21 cellular contexts compared by ENCODE assay signal in the genomic region with DNA sequence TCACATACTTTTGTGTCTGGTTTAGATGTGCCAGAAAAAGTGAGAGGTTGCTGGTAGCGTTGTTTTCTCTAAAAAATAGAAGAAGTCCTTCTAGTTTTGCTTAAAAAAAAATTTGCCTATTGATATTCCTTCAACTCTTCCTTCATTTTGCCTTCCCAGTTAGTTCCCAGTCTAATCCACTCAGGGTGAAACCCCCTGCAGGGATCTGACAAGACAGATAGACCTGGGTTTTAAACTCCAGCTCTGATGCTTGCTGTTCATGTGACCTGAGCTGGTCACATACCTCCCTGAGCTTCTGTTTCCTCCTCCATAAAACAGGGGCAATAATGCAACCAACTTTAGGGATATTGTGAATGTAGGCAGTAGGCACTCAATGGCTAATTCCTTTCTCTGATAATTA.
"Had no signal": no experiment of that assay in that cellular context is flagged by ENCODE, and none has a peak within 500 bp of the region (broad histone marks: within the 10 kb centered on the region; RNA-seq: fewer than 3 reads in every experiment).

No MANE protein-coding gene starts in this region.

- H3K4me3 ChIP-seq: gastroesophageal sphincter, heart right ventricle, lower lobe of right lung, right atrium auricular region, skin epidermis, transverse colon had no signal

- H3K9me3 ChIP-seq: gastroesophageal sphincter, heart right ventricle, lower lobe of right lung, right atrium auricular region, transverse colon had no signal

- H3K27me3 ChIP-seq: gastroesophageal sphincter, heart right ventricle, right atrium auricular region, transverse colon had no signal

- DNase-seq: activated CD4-positive, alpha-beta T cell treated with anti-CD3 and anti-CD28 coated beads, Interleukin-2, amount 10 ng/mL, durations not matched to agents 7 days and 5 days; activated CD4-positive, CD25-positive, alpha-beta regulatory T cell; activated naive CD4-positive, alpha-beta T cell treated with Interleukin-2 at 50 U/mL for 16 hours; activated naive CD8-positive, alpha-beta T cell treated with anti-CD3 and anti-CD28 coated beads, Interleukin-2, amount 50 U/mL, for 24 hours; activated T-cell treated with anti-CD3 and anti-CD28 coated beads for 4 hours; aorta; heart right ventricle; left colon; lower lobe of right lung; naive B cell; posterior cingulate gyrus; stimulated activated CD4-positive, alpha-beta T cell treated with anti-CD3 and anti-CD28 coated beads, Interleukin-15, amount 100 ng/mL, for 24 hours; stimulated activated CD4-positive, alpha-beta T cell treated with anti-CD3 and anti-CD28 coated beads, Interleukin-4, amount 100 ng/mL, for 1 hour; stimulated activated naive CD4-positive, alpha-beta T cell treated with Interleukin-2 at 50 U/mL for 16 hours; substantia nigra; T-helper 2 cell; transverse colon had no signal

- H3K27ac Mint-ChIP-seq: activated CD4-positive, alpha-beta T cell treated with anti-CD3 and anti-CD28 coated beads, Interleukin-2, amount 10 ng/mL, durations not matched to agents 7 days and 5 days; activated naive CD8-positive, alpha-beta T cell treated with anti-CD3 and anti-CD28 coated beads, Interleukin-2, amount 50 U/mL, for 24 hours; activated T-helper 17 cell treated with anti-CD3 and anti-CD28 coated beads, Interleukin-2, amount 50 U/mL, for 72 hours had no signal

- H3K36me3 ChIP-seq: gastroesophageal sphincter, heart right ventricle, lower lobe of right lung, right atrium auricular region, transverse colon had no signal

- H3K4me3 Mint-ChIP-seq: activated CD4-positive, alpha-beta T cell treated with anti-CD3 and anti-CD28 coated beads, Interleukin-2, amount 10 ng/mL, durations not matched to agents 7 days and 5 days; activated naive CD8-positive, alpha-beta T cell treated with anti-CD3 and anti-CD28 coated beads, Interleukin-2, amount 50 U/mL, for 24 hours; activated T-helper 17 cell treated with anti-CD3 and anti-CD28 coated beads, Interleukin-2, amount 50 U/mL, for 72 hours; naive B cell had no signal

- ATAC-seq: activated naive CD8-positive, alpha-beta T cell treated with anti-CD3 and anti-CD28 coated beads, Interleukin-2, amount 50 U/mL, for 24 hours; activated T-helper 17 cell treated with anti-CD3 and anti-CD28 coated beads, Interleukin-2, amount 50 U/mL, for 72 hours; gastroesophageal sphincter; heart right ventricle; left colon; lower lobe of right lung had no signal

- H3K27me3 Mint-ChIP-seq: activated naive CD8-positive, alpha-beta T cell treated with anti-CD3 and anti-CD28 coated beads, Interleukin-2, amount 50 U/mL, for 24 hours; activated T-helper 17 cell treated with anti-CD3 and anti-CD28 coated beads, Interleukin-2, amount 50 U/mL, for 72 hours; naive B cell had no signal

- H3K36me3 Mint-ChIP-seq: naive B cell had no signal

- H3K27ac ChIP-seq: gastroesophageal sphincter, lower lobe of right lung, right atrium auricular region, transverse colon had no signal

- H3K9me3 Mint-ChIP-seq: activated naive CD8-positive, alpha-beta T cell treated with anti-CD3 and anti-CD28 coated beads, Interleukin-2, amount 50 U/mL, for 24 hours; activated T-helper 17 cell treated with anti-CD3 and anti-CD28 coated beads, Interleukin-2, amount 50 U/mL, for 72 hours; naive B cell had no signal
